Comparison of ENCODE assay signal across 8 cellular contexts in the genomic region with DNA sequence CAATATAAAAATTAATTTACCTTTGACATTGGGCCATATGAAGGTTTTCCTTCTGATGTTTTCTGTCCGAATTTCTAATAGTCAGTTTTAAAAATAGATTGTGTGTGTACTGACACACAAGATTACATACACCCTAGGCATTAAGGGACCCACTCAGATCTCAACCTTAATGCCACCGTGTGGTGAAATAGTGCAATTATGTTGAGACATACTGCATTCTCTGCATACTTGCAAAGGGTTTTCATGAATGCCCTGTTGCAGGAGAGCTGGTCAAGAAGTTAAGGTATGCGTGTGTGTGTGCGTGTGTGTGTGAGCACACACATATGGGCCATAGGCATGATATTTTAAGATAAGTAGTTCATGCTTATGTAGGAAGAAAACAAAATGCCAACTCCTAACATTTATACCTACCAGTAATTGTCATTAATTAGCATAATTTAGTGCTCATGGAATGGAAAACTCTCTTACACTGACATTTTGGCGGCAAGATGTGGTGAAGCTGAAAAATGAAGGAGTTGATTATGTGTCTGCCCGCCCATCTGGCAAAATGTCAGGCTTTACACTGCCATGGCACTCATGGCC. TPM values are rescaled to one million over a fixed set of nuclear protein-coding genes. Genes with fewer than 3 reads are reported as not detected.
DNase-seq lines count a peak whose midpoint lies in the region; ATAC-seq and TF ChIP-seq lines count a peak whose summit lies in the region.

No MANE protein-coding gene starts in this region.

- no peaks in the 10 kb centered on the region for H3K4me1 Mint-ChIP-seq in activated CD8-positive, alpha-beta T cell treated with anti-CD3 and anti-CD28 coated beads, Interleukin-2, amount 10 ng/mL, durations not matched to agents 7 days and 5 days (ENCODE audit: low read depth)

- no peaks in the 10 kb centered on the region for H3K9me2 ChIP-seq in SU-DHL-6 (replicated peaks; ENCODE audit: insufficient read depth, low read length)

- POLR2A ChIA-PET in activated CD8-positive, alpha-beta T cell treated with anti-CD3 and anti-CD28 coated beads, Interleukin-2, amount 10 ng/mL, durations not matched to agents 7 days and 5 days (lab: Charles Lee) = no interaction called here

- no peaks in the 10 kb centered on the region for H3F3A ChIP-seq in SU-DHL-6 (ENCODE audit: insufficient read depth)

- no peak overlapping the region for H3K27ac ChIP-seq in SU-DHL-6 (ENCODE audit: low read depth, low read length)
- H3K27ac ChIP-seq in cardiac muscle cell = no peak overlapping the region
- H3K27ac ChIP-seq in stomach = peak overlapping the region in 1 of 5 donors; percentile 3

- no peaks in the 10 kb centered on the region for H3K9me3 ChIP-seq in SU-DHL-6 (ENCODE audit: insufficient read depth, low read length)
- H3K9me3 ChIP-seq in cardiac muscle cell (ENCODE audit: low read depth) = no peaks in the 10 kb centered on the region
- no peaks in the 10 kb centered on the region for H3K9me3 ChIP-seq in stomach

- H3K4me1 ChIP-seq in cardiac muscle cell (ENCODE audit: low read depth) (no peaks in the 10 kb centered on the region), stomach (peaks cover 0 to 9% (median 5%) of the 10 kb centered on the region in 4 donors)

- no peaks in the 10 kb centered on the region for H3K9me3 Mint-ChIP-seq in activated CD8-positive, alpha-beta T cell treated with anti-CD3 and anti-CD28 coated beads, Interleukin-2, amount 10 ng/mL, durations not matched to agents 7 days and 5 days (ENCODE audit: insufficient read depth)

- DNase-seq in GM12864 (ENCODE audit: low read depth) (no peak), cardiac muscle cell (ENCODE audit: low read depth in 1 of 2, low spot score in 1 of 2) (peak; percentile 81 to 86), stomach (no peak), nucleus accumbens (lab: John Stamatoyannopoulos, UW) (no peak)
- DNase-seq in Jurkat, Clone E6-1 (ENCODE audit: low read depth, low spot score) = peak; percentile 22
- no peak for DNase-seq in activated CD8-positive, alpha-beta T cell treated with anti-CD3 and anti-CD28 coated beads, Interleukin-2, amount 10 ng/mL, durations not matched to agents 7 days and 5 days

- no peak overlapping the region for H2AFZ ChIP-seq in SU-DHL-6 (ENCODE audit: low read depth, low read length, severe bottlenecking)

- H3K27me3 ChIP-seq in SU-DHL-6 (ENCODE audit: low read length) (no peaks in the 10 kb centered on the region), cardiac muscle cell (no peaks in the 10 kb centered on the region), stomach (no peaks in the 10 kb centered on the region)

- WGBS in stomach, 5 donors = 35 to 47% (median 44%) methylated on average over 6 of the region's 6 CpGs

- H3K36me3 ChIP-seq in SU-DHL-6 (ENCODE audit: low read length) (no peaks in the 10 kb centered on the region), cardiac muscle cell (no peaks in the 10 kb centered on the region), stomach (peaks cover 0 to 7% (median 3%) of the 10 kb centered on the region in 4 donors)

- intact Hi-C loops in stomach (cut with DNase I; ENCODE audit: low total_unique reads) = no loop called here

- H3K4me2 ChIP-seq in SU-DHL-6 (ENCODE audit: low read depth, low read length, poor library complexity, severe bottlenecking) = no peak overlapping the region

- H4K20me1 ChIP-seq in SU-DHL-6 (ENCODE audit: low read depth, low read length) = no peaks in the 10 kb centered on the region

- TF ChIP-seq EP300 in stomach (IDR thresholded peaks at IDR 0.05) = no peak

- H3K27ac Mint-ChIP-seq in activated CD8-positive, alpha-beta T cell treated with anti-CD3 and anti-CD28 coated beads, Interleukin-2, amount 10 ng/mL, durations not matched to agents 7 days and 5 days = no peak overlapping the region

- H3K79me2 ChIP-seq in SU-DHL-6 (ENCODE audit: insufficient read depth, low read length) = no peaks in the 10 kb centered on the region

- H3K27me3 Mint-ChIP-seq in activated CD8-positive, alpha-beta T cell treated with anti-CD3 and anti-CD28 coated beads, Interleukin-2, amount 10 ng/mL, durations not matched to agents 7 days and 5 days (ENCODE audit: low read depth) = no peaks in the 10 kb centered on the region

- CTCF ChIA-PET in activated CD8-positive, alpha-beta T cell treated with anti-CD3 and anti-CD28 coated beads, Interleukin-2, amount 10 ng/mL, durations not matched to agents 7 days and 5 days (lab: Charles Lee) = no interaction called here

- TF ChIP-seq CTCF in GM12864 (IDR thresholded peaks at IDR 0.05; ENCODE audit: low read depth, low read length, missing control alignments) (peak; percentile 30), SU-DHL-6 (IDR thresholded peaks at IDR 0.05; ENCODE audit: insufficient read depth, low read length, poor library complexity, severe bottlenecking) (peak; percentile 33), cardiac muscle cell (IDR thresholded peaks at IDR 0.05; ENCODE audit: low read depth, low read length) (peak; percentile 57), stomach (IDR thresholded peaks at IDR 0.05) (peak in 4 of 7 experiments; percentile 30 to 54 (median 44))

- H3K4me3 Mint-ChIP-seq in activated CD8-positive, alpha-beta T cell treated with anti-CD3 and anti-CD28 coated beads, Interleukin-2, amount 10 ng/mL, durations not matched to agents 7 days and 5 days = no peak overlapping the region

- no peak for ATAC-seq in activated CD8-positive, alpha-beta T cell treated with anti-CD3 and anti-CD28 coated beads, Interleukin-2, amount 10 ng/mL, durations not matched to agents 7 days and 5 days
- no peak for ATAC-seq in GM21367 (IDR thresholded peaks at IDR 0.05; ENCODE audit: unreplicated experiment)

- H3K9ac ChIP-seq in SU-DHL-6 (ENCODE audit: low read length) = no peak overlapping the region

- H3K36me3 Mint-ChIP-seq in activated CD8-positive, alpha-beta T cell treated with anti-CD3 and anti-CD28 coated beads, Interleukin-2, amount 10 ng/mL, durations not matched to agents 7 days and 5 days (ENCODE audit: low read depth) = no peaks in the 10 kb centered on the region

- H3K4me3 ChIP-seq in GM12864 (ENCODE audit: low read depth, low read length) (no peak overlapping the region), SU-DHL-6 (ENCODE audit: insufficient read depth, low read length, poor library complexity, severe bottlenecking) (no peak overlapping the region), cardiac muscle cell (no peak overlapping the region), stomach (no peak overlapping the region)
- H3K4me3 ChIP-seq in Jurkat, Clone E6-1 (ENCODE audit: low read length) = no peak overlapping the region

- TF ChIP-seq POLR2A in stomach (IDR thresholded peaks at IDR 0.05) = no peak

RNA-seq across cellular contexts. Expression of a gene that starts 58.8 kb away (rescaled TPM):
- not detected for polyA plus RNA-seq in Jurkat, Clone E6-1 (2012; ENCODE audit: insufficient read depth, insufficient read length)
- not detected in 2 replicates for total RNA-seq in cardiac muscle cell
- not detected in 2 replicates for polyA plus RNA-seq in cardiac muscle cell
- 100 to 1,000 TPM in 3 of 5 donors, 10 to 100 TPM in 1, under 1 TPM in 1; 0.29 to 191 (median 128) TPM for total RNA-seq in stomach
- polyA plus RNA-seq in stomach = 10 to 100 TPM in 2 of 3 donors, 1 to 10 TPM in 1; 8.4 to 25.1 (median 14.3) TPM
- not detected for total RNA-seq in activated CD8-positive, alpha-beta T cell treated with anti-CD3 and anti-CD28 coated beads, Interleukin-2, amount 10 ng/mL, durations not matched to agents 7 days and 5 days

Comparison
In these comparisons a context has a peak if more than half of its experiments do, and no peak if none do; other contexts are left out.
1. DNase-seq: peak in Jurkat, Clone E6-1 (single experiment) and cardiac muscle cell (2 of 2); none in GM12864 (single experiment), stomach (single experiment), activated CD8-positive, alpha-beta T cell treated with anti-CD3 and anti-CD28 coated beads, Interleukin-2, amount 10 ng/mL, durations not matched to agents 7 days and 5 days (single experiment) and nucleus accumbens (0 of 56).
2. Peak in every context shown above with its lines, with median percentiles within 50 percentile points of each other: CTCF ChIP-seq.